In the genomic region with DNA sequence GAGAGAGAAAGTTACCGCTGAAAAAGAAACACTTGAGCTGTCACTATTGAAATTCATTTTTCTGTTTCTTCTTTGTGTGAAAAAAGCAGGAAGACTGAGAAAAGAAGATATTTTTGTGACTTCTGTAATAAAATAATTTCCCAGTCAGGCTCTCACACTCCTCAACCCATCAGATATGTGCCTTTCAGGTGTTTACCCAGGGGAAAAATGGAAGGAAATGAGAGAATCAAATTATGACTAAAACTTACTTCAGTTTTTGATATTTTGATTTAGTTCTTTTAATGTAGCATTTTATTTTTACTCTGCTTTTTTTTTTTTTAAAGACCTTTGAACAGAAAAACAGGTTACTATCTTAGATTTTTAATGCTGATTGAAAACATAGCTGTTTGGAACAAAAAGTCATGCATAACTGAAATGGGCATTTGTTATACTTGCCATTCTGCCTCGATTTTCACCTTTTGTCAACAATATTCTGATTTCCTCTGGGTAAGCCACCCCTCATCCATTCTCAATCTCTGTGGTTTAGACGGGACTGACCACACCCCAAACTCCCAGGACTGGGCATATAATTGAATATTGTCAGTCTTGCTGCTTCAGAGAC, we compare ENCODE assay signal across 1 cellular context.
TF ChIP-seq lines count a peak whose summit lies in the region.

No MANE protein-coding gene starts in this region.

TF ChIP-seq in IMR-90, 13 proteins besides CTCF, POLR2A, EP300 and RAD21:
- no peak for TF ChIP-seq MAFK (IDR thresholded peaks at IDR 0.05; ENCODE audit: low read depth, low read length)
- TF ChIP-seq ELK1 (IDR thresholded peaks at IDR 0.05; ENCODE audit: borderline replicate concordance, low read depth, low read length): no peak
TF ChIP-seq in IMR-90: peak in this region for 0.
